Comparison of ENCODE assay signal across 8 cellular contexts in the genomic region with DNA sequence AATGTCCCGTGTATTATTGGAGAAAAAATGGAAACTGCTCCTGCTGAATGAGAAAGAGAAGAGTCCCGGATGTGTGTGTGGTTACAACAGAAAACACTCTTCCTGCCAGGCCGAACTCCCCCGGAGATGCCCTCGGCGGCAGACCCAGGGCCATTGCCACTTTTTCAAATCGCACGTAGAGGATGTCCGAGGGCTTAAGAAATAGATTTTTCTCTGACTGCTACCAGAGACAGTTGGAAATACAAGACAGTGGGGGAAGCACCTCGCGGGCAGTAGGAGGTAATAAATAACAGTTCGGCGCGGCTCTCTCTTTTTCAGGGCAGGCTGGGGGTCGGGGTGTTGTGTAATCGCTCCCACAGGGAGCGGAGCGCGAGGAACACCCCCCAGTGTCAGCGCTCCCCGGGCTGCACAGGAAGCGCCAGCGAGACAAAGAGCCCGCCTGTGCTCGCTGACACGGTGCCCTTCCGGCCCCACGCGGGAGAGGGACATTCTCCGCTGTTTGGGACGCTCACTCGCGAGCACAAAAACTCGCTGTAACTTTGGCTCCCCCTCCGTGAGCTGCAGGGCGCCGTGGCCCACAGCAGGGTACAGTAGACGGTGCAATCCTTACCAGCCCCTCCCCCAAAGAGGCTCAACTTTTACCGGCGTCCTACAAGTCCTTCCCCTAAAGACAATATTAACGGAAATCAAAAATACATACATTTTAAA. TPM values are rescaled to one million over a fixed set of nuclear protein-coding genes. Genes with fewer than 3 reads are reported as not detected.
DNase-seq lines count a peak whose midpoint lies in the region; ATAC-seq and TF ChIP-seq lines count a peak whose summit lies in the region.

No MANE protein-coding gene starts in this region.

- TF ChIP-seq POLR2A in Raji (IDR thresholded peaks at IDR 0.05; ENCODE audit: insufficient read depth, low read depth, low read length) = peak; percentile 63
- peak in 1 of 2 donors; percentile 69 for TF ChIP-seq POLR2A in suprapubic skin (IDR thresholded peaks at IDR 0.05)

- H3K18ac ChIP-seq in neuronal stem cell (ENCODE audit: low read length) = peak overlapping the region; percentile 99

- H3K4ac ChIP-seq in neuronal stem cell (ENCODE audit: low read length) = peak overlapping the region; percentile 86

- ATAC-seq in GM19455 (IDR thresholded peaks at IDR 0.05; ENCODE audit: unreplicated experiment) = peak; percentile 70
- peak; percentile 71 for ATAC-seq in HG03571 (IDR thresholded peaks at IDR 0.05; ENCODE audit: unreplicated experiment)

- H2BK12ac ChIP-seq in neuronal stem cell (ENCODE audit: low read length) = peak overlapping the region; percentile 30

- H4K91ac ChIP-seq in neuronal stem cell (ENCODE audit: low read depth, low read length, poor library complexity) = no peak overlapping the region

- H2BK5ac ChIP-seq in neuronal stem cell (ENCODE audit: low read length) = peak overlapping the region; percentile 95

- no peak for TF ChIP-seq CTCF in suprapubic skin (IDR thresholded peaks at IDR 0.05)

- H2AK5ac ChIP-seq in neuronal stem cell (ENCODE audit: low read depth, low read length) = peak overlapping the region; percentile 69

- H2BK120ac ChIP-seq in neuronal stem cell (ENCODE audit: low read depth, low read length) = no peak overlapping the region

- H3K27me3 ChIP-seq in neuronal stem cell (ENCODE audit: control insufficient read depth in 3 of 3, insufficient read depth in 3 of 3, low read depth in 1 of 3, low read length in 3 of 3) = no peaks in the 10 kb centered on the region
- H3K27me3 ChIP-seq in suprapubic skin = no peaks in the 10 kb centered on the region

- no peak overlapping the region for H4K8ac ChIP-seq in neuronal stem cell (ENCODE audit: low read depth, low read length)

- H3K9ac ChIP-seq in neuronal stem cell (ENCODE audit: low read depth, low read length, poor library complexity) = peak overlapping the region; percentile 97

- peak overlapping the region; percentile 87 for H3K14ac ChIP-seq in neuronal stem cell (ENCODE audit: low read length)

- no peaks in the 10 kb centered on the region for H3K9me3 ChIP-seq in neuronal stem cell (replicated peaks in 1 of 2; ENCODE audit: control insufficient read depth in 2 of 2, insufficient read depth in 1 of 2, low read depth in 1 of 2, low read length in 2 of 2)
- H3K9me3 ChIP-seq in suprapubic skin = no peaks in the 10 kb centered on the region

- H3K4me1 ChIP-seq in neuronal stem cell (ENCODE audit: control insufficient read depth in 2 of 2, insufficient read depth in 1 of 2, low read depth in 1 of 2, low read length in 2 of 2) = peaks cover 16 to 33% of the 10 kb centered on the region in 2 donors
- H3K4me1 ChIP-seq in suprapubic skin = peaks cover 52% of the 10 kb centered on the region

- H3K27ac ChIP-seq in neuronal stem cell (replicated peaks; ENCODE audit: low read length) = peak overlapping the region; percentile 87
- peak overlapping the region; percentile 90 for H3K27ac ChIP-seq in suprapubic skin

- H3K4me3 ChIP-seq in neuronal stem cell (ENCODE audit: low read length in 2 of 2) = peak overlapping the region; percentile 80 to 99
- peak overlapping the region; percentile 70 for H3K4me3 ChIP-seq in suprapubic skin

- no peak for TF ChIP-seq EP300 in suprapubic skin (IDR thresholded peaks at IDR 0.05)

- peak overlapping the region; percentile 73 for H3K4me2 ChIP-seq in neuronal stem cell (ENCODE audit: insufficient read depth, low read length, poor library complexity, severe bottlenecking)

- WGBS in neuronal stem cell (ENCODE audit: extremely low coverage in 2 of 2, insufficient read length in 2 of 2, insufficient replicate concordance in 1 of 2), 2 donors = no CpG with 5 or more reads among the region's 41 CpGs
- WGBS in suprapubic skin = under 1% methylated on average over 27 of the region's 41 CpGs

- H3K23ac ChIP-seq in neuronal stem cell (ENCODE audit: low read depth, low read length, poor library complexity) = peak overlapping the region; percentile 63

- peak overlapping the region; percentile 51 for H2AFZ ChIP-seq in neuronal stem cell (ENCODE audit: low read length)

- H3K36me3 ChIP-seq in neuronal stem cell (replicated peaks in 1 of 2; ENCODE audit: control insufficient read depth in 2 of 2, insufficient read depth in 2 of 2, low read length in 2 of 2) (peaks cover 0 to 20% of the 10 kb centered on the region in 2 donors), suprapubic skin (no peaks in the 10 kb centered on the region)

- peak overlapping the region; percentile 86 for H2BK15ac ChIP-seq in neuronal stem cell (ENCODE audit: low read length)

- DNase-seq in COR-L47 (lab: John Stamatoyannopoulos, UW) = peak; percentile 53
- peak; percentile 61 for DNase-seq in activated gamma-delta T cell treated with Interleukin-2 at 50 U/mL for 16 hours
- DNase-seq in foreskin melanocyte = peak; percentile 77
- peak; percentile 29 for DNase-seq in neuronal stem cell (ENCODE audit: low spot score)
- peak; percentile 85 to 89 for DNase-seq in suprapubic skin (ENCODE audit: low spot score in 2 of 2)

- H3K79me1 ChIP-seq in neuronal stem cell (ENCODE audit: low read depth, low read length) = peaks cover 2% of the 10 kb centered on the region

RNA-seq across cellular contexts. Expression of a gene that starts 1.1 kb away (rescaled TPM):
- 67.7 TPM for polyA plus RNA-seq in neuronal stem cell (2013, experiment 1 of 2)
- polyA plus RNA-seq in neuronal stem cell (2013, experiment 2 of 2) = 69.5 TPM
- total RNA-seq in suprapubic skin = 10 to 100 TPM; 66.8 to 86.5 (median 75.9) TPM

Comparison
In these comparisons a context has a peak if more than half of its experiments do, and no peak if none do; other contexts are left out.
1. Peak in every context shown above with its lines: DNase-seq, ATAC-seq, H3K4me3 ChIP-seq and H3K27ac ChIP-seq.
2. DNase-seq: peak in every context shown above with its lines; median percentile 87 in suprapubic skin; 77 in foreskin melanocyte; 61 in activated gamma-delta T cell treated with Interleukin-2 at 50 U/mL for 16 hours; 53 in COR-L47; 29 in neuronal stem cell.